1 cellular context compared by ENCODE assay signal in genomic region chr22:39243443-39244072, GRCh38.
TF ChIP-seq lines count a peak whose summit lies in the region.

No MANE protein-coding gene starts in this region.

TF ChIP-seq in HEK293, 187 proteins besides CTCF, POLR2A, EP300 and RAD21 (continued from another document):
- no peak for TF ChIP-seq ZNF280D (tag by site-specific recombination; IDR thresholded peaks at IDR 0.05)
- TF ChIP-seq MYNN (tag by site-specific recombination; IDR thresholded peaks at IDR 0.05; ENCODE audit: borderline replicate concordance): no peak
- no peak for TF ChIP-seq ZNF248 (tag by site-specific recombination; IDR thresholded peaks at IDR 0.05)
- no peak for TF ChIP-seq SP3 (tag by site-specific recombination; IDR thresholded peaks at IDR 0.05)
- peak; percentile 56 for TF ChIP-seq ZBTB26 (tag by site-specific recombination; optimal IDR thresholded peaks at IDR 0.05)
- TF ChIP-seq ZBTB1 (tag by site-specific recombination; IDR thresholded peaks at IDR 0.05): no peak
- no peak for TF ChIP-seq ZNF610 (tag by site-specific recombination; IDR thresholded peaks at IDR 0.05; ENCODE audit: borderline replicate concordance)
- TF ChIP-seq INSM2 (tag by site-specific recombination; IDR thresholded peaks at IDR 0.05): no peak
- TF ChIP-seq GFI1B (tag by site-specific recombination; IDR thresholded peaks at IDR 0.05): no peak
- no peak for TF ChIP-seq ZNF138 (tag by site-specific recombination; IDR thresholded peaks at IDR 0.05; ENCODE audit: borderline replicate concordance)
- TF ChIP-seq ZNF394 (tag by site-specific recombination; IDR thresholded peaks at IDR 0.05; ENCODE audit: borderline replicate concordance): no peak
- TF ChIP-seq ZNF701 (tag by site-specific recombination; IDR thresholded peaks at IDR 0.05): no peak
- TF ChIP-seq ZNF274 (IDR thresholded peaks at IDR 0.05; ENCODE audit: low read length): no peak
- TF ChIP-seq ZNF274 (tag by site-specific recombination; IDR thresholded peaks at IDR 0.05; ENCODE audit: borderline replicate concordance): no peak
- no peak for TF ChIP-seq ZSCAN23 (tag by site-specific recombination; IDR thresholded peaks at IDR 0.05)
- peak; percentile 49; the same call in 1 of the 2 replicates for TF ChIP-seq KLF8 (tag by site-specific recombination; IDR thresholded peaks at IDR 0.05)
- no peak; the same call in 1 of the 2 replicates for TF ChIP-seq ZBTB17 (tag by site-specific recombination; IDR thresholded peaks at IDR 0.05)
- 0 out of 2 replicates have a peak, but pooled peaks have one; percentile 49 for TF ChIP-seq ZNF366 (tag by site-specific recombination; conservative IDR thresholded peaks at IDR 0.05)
- TF ChIP-seq ZNF518A (tag by site-specific recombination; conservative IDR thresholded peaks at IDR 0.05; ENCODE audit: low read depth): no peak
- TF ChIP-seq REPIN1 (tag by site-specific recombination; IDR thresholded peaks at IDR 0.05; ENCODE audit: low read depth): no peak
- no peak for TF ChIP-seq ZNF10 (tag by site-specific recombination; IDR thresholded peaks at IDR 0.05)
- TF ChIP-seq ZNF140 (tag by site-specific recombination; IDR thresholded peaks at IDR 0.05): no peak
- no peak for TF ChIP-seq ZBTB11 (tag by site-specific recombination; conservative IDR thresholded peaks at IDR 0.05; ENCODE audit: low read depth)
- no peak for TF ChIP-seq ZNF280C (tag by site-specific recombination; IDR thresholded peaks at IDR 0.05)
- peak; percentile 83; the same call in 1 of the 2 replicates for TF ChIP-seq ZNF600 (tag by site-specific recombination; IDR thresholded peaks at IDR 0.05)
- TF ChIP-seq ZNF449 (tag by site-specific recombination; IDR thresholded peaks at IDR 0.05): no peak
- TF ChIP-seq FEZF1 (tag by site-specific recombination; IDR thresholded peaks at IDR 0.05): no peak
- TF ChIP-seq ZNF16 (tag by site-specific recombination; IDR thresholded peaks at IDR 0.05; ENCODE audit: low read depth): no peak
- 0 out of 2 replicates have a peak, but pooled peaks have one; percentile 16 for TF ChIP-seq ZNF335 (tag by site-specific recombination; conservative IDR thresholded peaks at IDR 0.05)
- TF ChIP-seq ZNF510 (tag by site-specific recombination; IDR thresholded peaks at IDR 0.05; ENCODE audit: insufficient replicate concordance): no peak
- no peak for TF ChIP-seq ZNF623 (tag by site-specific recombination; IDR thresholded peaks at IDR 0.05)
- TF ChIP-seq OSR2 (tag by site-specific recombination; IDR thresholded peaks at IDR 0.05): no peak
- no peak for TF ChIP-seq ZSCAN4 (tag by site-specific recombination; IDR thresholded peaks at IDR 0.05)
- no peak for TF ChIP-seq TCF7L2 (IDR thresholded peaks at IDR 0.05; ENCODE audit: borderline replicate concordance, low read depth, low read length)
- TF ChIP-seq ZNF433 (tag by site-specific recombination; IDR thresholded peaks at IDR 0.05; ENCODE audit: low read depth): no peak
- TF ChIP-seq ZNF677 (tag by site-specific recombination; IDR thresholded peaks at IDR 0.05): no peak
- TF ChIP-seq EGR2 (tag by site-specific recombination; IDR thresholded peaks at IDR 0.05; ENCODE audit: low read depth): no peak
- TF ChIP-seq ZNF670 (tag by site-specific recombination; IDR thresholded peaks at IDR 0.05; ENCODE audit: low read depth): no peak
- no peak for TF ChIP-seq ZNF660 (tag by site-specific recombination; IDR thresholded peaks at IDR 0.05)
- no peak for TF ChIP-seq ZNF707 (tag by site-specific recombination; IDR thresholded peaks at IDR 0.05)
- no peak for TF ChIP-seq ZNF132 (tag by site-specific recombination; IDR thresholded peaks at IDR 0.05; ENCODE audit: borderline replicate concordance)
- no peak for TF ChIP-seq ZNF416 (tag by site-specific recombination; IDR thresholded peaks at IDR 0.05)
